In the genomic region with DNA sequence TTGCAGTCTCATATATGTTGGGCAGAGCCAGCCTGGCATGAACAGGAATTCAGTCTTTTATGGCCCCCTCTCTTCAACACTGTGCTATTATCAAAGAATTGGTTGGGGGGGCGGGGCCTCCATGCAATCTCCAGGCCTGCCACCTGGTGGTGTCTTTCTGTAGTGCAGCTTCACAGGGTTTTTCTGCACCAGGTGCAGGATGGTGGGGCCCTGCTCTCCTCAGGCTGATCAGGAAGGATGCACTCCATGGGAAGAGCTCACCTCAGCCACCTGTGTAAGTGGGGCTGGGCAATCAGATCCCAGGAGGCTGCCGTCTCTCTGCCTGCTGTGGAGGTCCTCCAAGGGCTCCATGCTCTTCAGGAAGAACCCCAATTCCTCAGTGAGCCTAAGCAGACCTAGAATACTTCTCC, we compare ENCODE assay signal across 8 cellular contexts.
A peak's percentile ranks its signal among the peaks of the same experiment; 100 is the strongest.
DNase-seq lines count a peak whose midpoint lies in the region; ATAC-seq and TF ChIP-seq lines count a peak whose summit lies in the region.

No MANE protein-coding gene starts in this region.

- peak; percentile 59 for DNase-seq in AG10803 (ENCODE audit: low read depth)
- peak; percentile 20 for DNase-seq in GOT3 (lab: John Stamatoyannopoulos, UW)
- DNase-seq in NCI-H226: peak; percentile 25
- peak; percentile 88 for DNase-seq in activated CD4-positive, CD25-positive, alpha-beta regulatory T cell treated with anti-CD3 and anti-CD28 coated beads, Interleukin-2, amount 50 U/mL, for 72 hours
- peak; percentile 76 for DNase-seq in cardiac fibroblast (ENCODE audit: low read depth in 2 of 2)
- DNase-seq in left kidney (ENCODE audit: low read depth, low spot score): peak; percentile 90
- peak; percentile 57 to 83 (median 63) for DNase-seq in stimulated activated CD4-positive, alpha-beta T cell treated with anti-CD3 and anti-CD28 coated beads, TNF-alpha, amount 100 ng/mL, for 1 hour (ENCODE audit: low read depth in 3 of 3, low spot score in 1 of 3)

- TF ChIP-seq CTCF in AG10803 (conservative IDR thresholded peaks at IDR 0.05; ENCODE audit: low read length) (peak; percentile 85), cardiac fibroblast (IDR thresholded peaks at IDR 0.05; ENCODE audit: low read depth, low read length) (peak; percentile 92)

- H3K4me3 ChIP-seq in AG10803 (ENCODE audit: low read length): no peak overlapping the region
- H3K4me3 ChIP-seq in cardiac fibroblast (replicated peaks in 1 of 2; ENCODE audit: low read depth in 2 of 2, low read length in 2 of 2): no peak overlapping the region

- no peak for ATAC-seq in HG03442 (IDR thresholded peaks at IDR 0.05; ENCODE audit: unreplicated experiment)

Comparison
In these comparisons a context has a peak if more than half of its experiments do, and no peak if none do; other contexts are left out.
1. DNase-seq: peak in every context shown above with its lines; median percentile 90 in left kidney; 88 in activated CD4-positive, CD25-positive, alpha-beta regulatory T cell treated with anti-CD3 and anti-CD28 coated beads, Interleukin-2, amount 50 U/mL, for 72 hours; 76 in cardiac fibroblast; 63 in stimulated activated CD4-positive, alpha-beta T cell treated with anti-CD3 and anti-CD28 coated beads, TNF-alpha, amount 100 ng/mL, for 1 hour; 59 in AG10803; 25 in NCI-H226; 20 in GOT3.